Comparison of ENCODE assay signal across 19 cellular contexts in genomic region chr22:24180316-24181087, GRCh38. TPM values are rescaled to one million over a fixed set of nuclear protein-coding genes. Genes with fewer than 3 reads are reported as not detected.
A peak's percentile ranks its signal among the peaks of the same experiment; 100 is the strongest.
DNase-seq lines count a peak whose midpoint lies in the region; ATAC-seq and TF ChIP-seq lines count a peak whose summit lies in the region.
"Had no signal": no experiment of that assay in that cellular context is flagged by ENCODE, and none has a peak within 500 bp of the region (broad histone marks: within the 10 kb centered on the region; RNA-seq: fewer than 3 reads in every experiment).

No MANE protein-coding gene starts in this region.

- H3K23ac ChIP-seq in neuronal stem cell (ENCODE audit: low read depth, low read length, poor library complexity) = no peak overlapping the region

- H2BK5ac ChIP-seq in neuronal stem cell (ENCODE audit: low read length) = no peak overlapping the region

- H3K4ac ChIP-seq in neuronal stem cell (ENCODE audit: low read length) = no peak overlapping the region

- H3K9me3 ChIP-seq in esophagus muscularis mucosa = no peaks in the 10 kb centered on the region
- H3K9me3 ChIP-seq in neuronal stem cell (replicated peaks in 1 of 2; ENCODE audit: control insufficient read depth in 2 of 2, insufficient read depth in 1 of 2, low read depth in 1 of 2, low read length in 2 of 2) = no peaks in the 10 kb centered on the region
- H3K9me3 ChIP-seq in upper lobe of left lung = no peaks in the 10 kb centered on the region
- H3K9me3 ChIP-seq: left lung had no signal

- peak overlapping the region; percentile 71 for H3K18ac ChIP-seq in neuronal stem cell (ENCODE audit: low read length)

- TF ChIP-seq POLR2A in esophagus muscularis mucosa (IDR thresholded peaks at IDR 0.05; ENCODE audit: low read depth) (no peak), upper lobe of left lung (IDR thresholded peaks at IDR 0.05) (no peak)

- no peak overlapping the region for H4K8ac ChIP-seq in neuronal stem cell (ENCODE audit: low read depth, low read length)

- no peak overlapping the region for H2BK15ac ChIP-seq in neuronal stem cell (ENCODE audit: low read length)

- ATAC-seq in activated naive CD8-positive, alpha-beta T cell treated with anti-CD3 and anti-CD28 coated beads, Interleukin-2, amount 50 U/mL, for 24 hours = no peak
- no peak for ATAC-seq in upper lobe of left lung (ENCODE audit: low FRiP score in 2 of 2)

- H2BK12ac ChIP-seq in neuronal stem cell (ENCODE audit: low read length) = no peak overlapping the region

- no peaks in the 10 kb centered on the region for H3K27me3 Mint-ChIP-seq in activated naive CD8-positive, alpha-beta T cell treated with anti-CD3 and anti-CD28 coated beads for 36 hours
- no peaks in the 10 kb centered on the region for H3K27me3 Mint-ChIP-seq in activated naive CD8-positive, alpha-beta T cell treated with anti-CD3 and anti-CD28 coated beads, Interleukin-2, amount 50 U/mL, for 24 hours
- H3K27me3 Mint-ChIP-seq: activated B cell treated with CpG ODN at 0.5 μM for 24 hours had no signal

- H3K4me1 ChIP-seq in esophagus muscularis mucosa (peaks cover 34 to 70% (median 61%) of the 10 kb centered on the region in 4 donors), neuronal stem cell (ENCODE audit: control insufficient read depth in 2 of 2, insufficient read depth in 1 of 2, low read depth in 1 of 2, low read length in 2 of 2) (peaks cover 3% of the 10 kb centered on the region in 2 donors), upper lobe of left lung (peaks cover 6 to 55% (median 27%) of the 10 kb centered on the region in 4 donors)

- intact Hi-C loops in esophagus muscularis mucosa (cut with DNase I) = no loop called here

- no peak overlapping the region for H2AFZ ChIP-seq in neuronal stem cell (ENCODE audit: low read length)

- no peaks in the 10 kb centered on the region for H3K27me3 ChIP-seq in esophagus muscularis mucosa
- no peaks in the 10 kb centered on the region for H3K27me3 ChIP-seq in neuronal stem cell (ENCODE audit: control insufficient read depth in 3 of 3, insufficient read depth in 3 of 3, low read depth in 1 of 3, low read length in 3 of 3)
- no peaks in the 10 kb centered on the region for H3K27me3 ChIP-seq in upper lobe of left lung
- H3K27me3 ChIP-seq: left lung had no signal

- no peak for DNase-seq in activated naive CD8-positive, alpha-beta T cell treated with anti-CD3 and anti-CD28 coated beads for 36 hours
- no peak for DNase-seq in activated naive CD8-positive, alpha-beta T cell treated with anti-CD3 and anti-CD28 coated beads, Interleukin-2, amount 50 U/mL, for 24 hours
- no peak for DNase-seq in esophagus muscularis mucosa (ENCODE audit: extremely low spot score)
- no peak for DNase-seq in neuronal stem cell (ENCODE audit: low spot score)
- DNase-seq in upper lobe of left lung = peak in 1 of 2 donors; percentile 74
- no peak for DNase-seq in NCI-H187 (lab: John Stamatoyannopoulos, UW)
- DNase-seq in NCI-H1417 (lab: John Stamatoyannopoulos, UW) = no peak
- DNase-seq in NCI-H524 treated with DMSO at 0.1 percent for 48 hours (lab: John Stamatoyannopoulos, UW) = no peak
- DNase-seq: ACHN; activated B cell treated with CpG ODN at 0.5 μM for 24 hours; amniotic stem cell; GOT3; KBM-7; NCI-H1092 treated with DMSO at 0.1 percent for 48 hours; NCI-H2171; NK-92 treated with Interleukin-12 subunit alpha and Interleukin-12 subunit beta, amount 100 ng/mL, for 24 hours had no signal

- peak overlapping the region; percentile 89 for H2AK5ac ChIP-seq in neuronal stem cell (ENCODE audit: low read depth, low read length)

- WGBS in esophagus muscularis mucosa = 87% methylated on average over 11 of the region's 16 CpGs
- no CpG with 5 or more reads among the region's 16 CpGs for WGBS in neuronal stem cell (ENCODE audit: extremely low coverage in 2 of 2, insufficient read length in 2 of 2, insufficient replicate concordance in 1 of 2), 2 donors
- WGBS in upper lobe of left lung, 2 donors = 78 to 97% methylated on average over 5 to 9 of the region's 16 CpGs

- peaks cover 4% of the 10 kb centered on the region for H3K79me1 ChIP-seq in neuronal stem cell (ENCODE audit: low read depth, low read length)

- H3K14ac ChIP-seq in neuronal stem cell (ENCODE audit: low read length) = no peak overlapping the region

- H3K4me3 ChIP-seq in esophagus muscularis mucosa (no peak overlapping the region), neuronal stem cell (ENCODE audit: low read length in 2 of 2) (no peak overlapping the region), upper lobe of left lung (no peak overlapping the region)
- H3K4me3 ChIP-seq: smooth muscle cell had no signal

- peak overlapping the region; percentile 42 for H3K27ac Mint-ChIP-seq in activated naive CD8-positive, alpha-beta T cell treated with anti-CD3 and anti-CD28 coated beads for 36 hours
- no peak overlapping the region for H3K27ac Mint-ChIP-seq in activated naive CD8-positive, alpha-beta T cell treated with anti-CD3 and anti-CD28 coated beads, Interleukin-2, amount 50 U/mL, for 24 hours
- H3K27ac Mint-ChIP-seq: activated B cell treated with CpG ODN at 0.5 μM for 24 hours had no signal

- peaks cover 3% of the 10 kb centered on the region for H3K4me1 Mint-ChIP-seq in activated naive CD8-positive, alpha-beta T cell treated with anti-CD3 and anti-CD28 coated beads for 36 hours
- H3K4me1 Mint-ChIP-seq in activated naive CD8-positive, alpha-beta T cell treated with anti-CD3 and anti-CD28 coated beads, Interleukin-2, amount 50 U/mL, for 24 hours = no peaks in the 10 kb centered on the region

- peaks cover 0 to 32% (median 24%) of the 10 kb centered on the region in 4 donors for H3K36me3 ChIP-seq in esophagus muscularis mucosa
- H3K36me3 ChIP-seq in neuronal stem cell (replicated peaks in 1 of 2; ENCODE audit: control insufficient read depth in 2 of 2, insufficient read depth in 2 of 2, low read length in 2 of 2) = peaks cover 0 to 15% of the 10 kb centered on the region in 2 donors
- peaks cover 5 to 42% (median 37%) of the 10 kb centered on the region in 4 donors for H3K36me3 ChIP-seq in upper lobe of left lung

- no peak overlapping the region for H4K91ac ChIP-seq in neuronal stem cell (ENCODE audit: low read depth, low read length, poor library complexity)

- H3K9ac ChIP-seq in neuronal stem cell (ENCODE audit: low read depth, low read length, poor library complexity) = no peak overlapping the region

- no peaks in the 10 kb centered on the region for H3K36me3 Mint-ChIP-seq in activated naive CD8-positive, alpha-beta T cell treated with anti-CD3 and anti-CD28 coated beads for 36 hours
- no peaks in the 10 kb centered on the region for H3K36me3 Mint-ChIP-seq in activated naive CD8-positive, alpha-beta T cell treated with anti-CD3 and anti-CD28 coated beads, Interleukin-2, amount 50 U/mL, for 24 hours (ENCODE audit: low read depth)

- no peak overlapping the region for H2BK120ac ChIP-seq in neuronal stem cell (ENCODE audit: low read depth, low read length)

- H3K4me2 ChIP-seq in neuronal stem cell (ENCODE audit: insufficient read depth, low read length, poor library complexity, severe bottlenecking) = no peak overlapping the region
- H3K4me2 ChIP-seq: smooth muscle cell had no signal

- TF ChIP-seq EP300 in esophagus muscularis mucosa (IDR thresholded peaks at IDR 0.05) (no peak), upper lobe of left lung (IDR thresholded peaks at IDR 0.05) (no peak)

- peak overlapping the region; percentile 40 to 84 (median 54) for H3K27ac ChIP-seq in esophagus muscularis mucosa (replicated peaks in 1 of 4)
- H3K27ac ChIP-seq in neuronal stem cell (replicated peaks; ENCODE audit: low read length) = no peak overlapping the region
- H3K27ac ChIP-seq in upper lobe of left lung = peak overlapping the region in 3 of 4 donors; percentile 67 to 89 (median 82)
- H3K27ac ChIP-seq: HL-60 had no signal

- TF ChIP-seq CTCF in esophagus muscularis mucosa (IDR thresholded peaks at IDR 0.05) = no peak
- no peak for TF ChIP-seq CTCF in upper lobe of left lung (IDR thresholded peaks at IDR 0.05)

- no peak overlapping the region for H3K4me3 Mint-ChIP-seq in activated naive CD8-positive, alpha-beta T cell treated with anti-CD3 and anti-CD28 coated beads for 36 hours
- no peak overlapping the region for H3K4me3 Mint-ChIP-seq in activated naive CD8-positive, alpha-beta T cell treated with anti-CD3 and anti-CD28 coated beads, Interleukin-2, amount 50 U/mL, for 24 hours
- H3K4me3 Mint-ChIP-seq: activated B cell treated with CpG ODN at 0.5 μM for 24 hours had no signal

- no peaks in the 10 kb centered on the region for H3K9me3 Mint-ChIP-seq in activated naive CD8-positive, alpha-beta T cell treated with anti-CD3 and anti-CD28 coated beads for 36 hours
- no peaks in the 10 kb centered on the region for H3K9me3 Mint-ChIP-seq in activated naive CD8-positive, alpha-beta T cell treated with anti-CD3 and anti-CD28 coated beads, Interleukin-2, amount 50 U/mL, for 24 hours
- H3K9me3 Mint-ChIP-seq: activated B cell treated with CpG ODN at 0.5 μM for 24 hours had no signal

RNA-seq across cellular contexts. Expression of gene SUSD2, which starts 0.8 kb away (rescaled TPM):
- under 1 TPM; 0.56 to 0.80 TPM for total RNA-seq in activated naive CD8-positive, alpha-beta T cell treated with anti-CD3 and anti-CD28 coated beads for 36 hours
- 1 to 10 TPM; 3.3 to 10.0 (median 4.2) TPM for total RNA-seq in esophagus muscularis mucosa
- polyA plus RNA-seq in neuronal stem cell (2013, experiment 1 of 2) = 0.25 TPM
- 0.18 TPM for polyA plus RNA-seq in neuronal stem cell (2013, experiment 2 of 2)
- 100 to 1,000 TPM; 191 to 645 (median 348) TPM for total RNA-seq in upper lobe of left lung

Comparison
In these comparisons a context has a peak if more than half of its experiments do, and no peak if none do; other contexts are left out.
1. RNA of gene SUSD2, which starts 0.8 kb away (total RNA-seq): 191 to 645 TPM in upper lobe of left lung; 3.3 to 10.0 TPM in esophagus muscularis mucosa and 0.56 to 0.80 TPM in activated naive CD8-positive, alpha-beta T cell treated with anti-CD3 and anti-CD28 coated beads for 36 hours; every median in the first group is over 10 times any median in the second.